ENCODE assay signal across 1 cellular context in genomic region chr12:55705802-55706402, GRCh38.
TF ChIP-seq lines count a peak whose summit lies in the region.

No MANE protein-coding gene starts in this region.

TF ChIP-seq in K562, 482 proteins besides CTCF, POLR2A, EP300 and RAD21 (continued from another document):
- TF ChIP-seq RERE (CRISPR knock-in tag; IDR thresholded peaks at IDR 0.05; ENCODE audit: borderline replicate concordance), result no peak
- no peak for TF ChIP-seq ZNF324 (CRISPR knock-in tag; IDR thresholded peaks at IDR 0.05)
- no peak for TF ChIP-seq ZZZ3 (IDR thresholded peaks at IDR 0.05)
- no peak for TF ChIP-seq ATF6 (CRISPR knock-in tag; IDR thresholded peaks at IDR 0.05)
- no peak for TF ChIP-seq NR4A1 (CRISPR knock-in tag; IDR thresholded peaks at IDR 0.05)
- TF ChIP-seq NR4A1 (tag; IDR thresholded peaks at IDR 0.05), result no peak
- no peak for TF ChIP-seq DACH1 (IDR thresholded peaks at IDR 0.05; ENCODE audit: partially characterized antibody)
- no peak for TF ChIP-seq THAP12 (CRISPR knock-in tag; IDR thresholded peaks at IDR 0.05)
- TF ChIP-seq NR0B1 (IDR thresholded peaks at IDR 0.05; ENCODE audit: partially characterized antibody), result no peak
- no peak for TF ChIP-seq ESRRB (CRISPR knock-in tag; IDR thresholded peaks at IDR 0.05; ENCODE audit: borderline replicate concordance)
- TF ChIP-seq ATF7 (IDR thresholded peaks at IDR 0.05), result no peak
- TF ChIP-seq NKRF (IDR thresholded peaks at IDR 0.05; ENCODE audit: borderline replicate concordance), result no peak
- TF ChIP-seq POLR2AphosphoS5 (IDR thresholded peaks at IDR 0.05; ENCODE audit: control insufficient read depth, insufficient read depth, low read depth, low read length), result no peak
- no peak for TF ChIP-seq BCLAF1 (IDR thresholded peaks at IDR 0.05; ENCODE audit: borderline replicate concordance in 1 of 2, control insufficient read depth in 1 of 2, low read depth in 2 of 2, low read length in 1 of 2)
- TF ChIP-seq SETDB1 (IDR thresholded peaks at IDR 0.05; ENCODE audit: low read length), result no peak
- no peak for TF ChIP-seq CSDE1 (IDR thresholded peaks at IDR 0.05)
- TF ChIP-seq TCFL5 (CRISPR knock-in tag; conservative IDR thresholded peaks at IDR 0.05), result no peak
- 0 out of 2 replicates have a peak, but pooled peaks have one; percentile 8 for TF ChIP-seq SMC3 (conservative IDR thresholded peaks at IDR 0.05; ENCODE audit: insufficient read depth, low read depth, low read length)
- TF ChIP-seq NCOR1 (IDR thresholded peaks at IDR 0.05), result no peak
- no peak for TF ChIP-seq E2F8 (IDR thresholded peaks at IDR 0.05; ENCODE audit: low read depth, partially characterized antibody)
- no peak for TF ChIP-seq TRIM28 (IDR thresholded peaks at IDR 0.05)
- no peak for TF ChIP-seq SNIP1 (IDR thresholded peaks at IDR 0.05; ENCODE audit: low read depth)
- TF ChIP-seq RB1 (IDR thresholded peaks at IDR 0.05; ENCODE audit: low read depth), result 0 out of 2 replicates have a peak, but pooled peaks have one; percentile 13
- no peak for TF ChIP-seq ZNF780A (CRISPR knock-in tag; IDR thresholded peaks at IDR 0.05)
TF ChIP-seq in K562: peak in this region for 10.
